9 cellular contexts compared by ENCODE assay signal in genomic region chr14:75995372-75996041, GRCh38. TPM values are rescaled to one million over a fixed set of nuclear protein-coding genes. Genes with fewer than 3 reads are reported as not detected.
DNase-seq lines count a peak whose midpoint lies in the region; ATAC-seq, FAIRE-seq and TF ChIP-seq lines count a peak whose summit lies in the region.
"Had no signal": no experiment of that assay in that cellular context is flagged by ENCODE, and none has a peak within 500 bp of the region (broad histone marks: within the 10 kb centered on the region; RNA-seq: fewer than 3 reads in every experiment).

No MANE protein-coding gene starts in this region.

- no peak overlapping the region for H2AK5ac ChIP-seq in trophoblast cell (ENCODE audit: low read length)

- H3K4me3 ChIP-seq in cardiac fibroblast (replicated peaks in 1 of 2; ENCODE audit: low read depth in 2 of 2, low read length in 2 of 2) (no peak overlapping the region), right cardiac atrium (ENCODE audit: low read length) (no peak overlapping the region), trophoblast cell (ENCODE audit: low read depth, low read length) (no peak overlapping the region)

- peaks cover 6 to 7% of the 10 kb centered on the region in 2 experiments for H3K36me3 ChIP-seq in trophoblast cell (ENCODE audit: control insufficient read depth in 1 of 2, insufficient read depth in 2 of 2, low read length in 2 of 2)

- no peak overlapping the region for H2BK120ac ChIP-seq in trophoblast cell (ENCODE audit: insufficient read depth, low read length, poor library complexity)

- DNase-seq in cardiac fibroblast (ENCODE audit: low read depth in 2 of 2): peak; percentile 48 to 90
- DNase-seq in right cardiac atrium: peak; percentile 81 to 89 (median 87)
- DNase-seq in trophoblast cell: peak; percentile 83 to 93
- DNase-seq in urothelium cell line (ENCODE audit: low spot score): no peak
- DNase-seq in glutamatergic neuron: no peak
- DNase-seq in effector CD8-positive, alpha-beta T cell (lab: John Stamatoyannopoulos, UW): no peak

- ATAC-seq in right cardiac atrium (peak; percentile 90), HG03439 (IDR thresholded peaks at IDR 0.05; ENCODE audit: unreplicated experiment) (no peak)

- H4K91ac ChIP-seq in trophoblast cell (ENCODE audit: low read depth, low read length): no peak overlapping the region

- no peak overlapping the region for H3K4me2 ChIP-seq in trophoblast cell (ENCODE audit: low read length)

- no peak overlapping the region for H2BK5ac ChIP-seq in trophoblast cell (ENCODE audit: low read depth, low read length, poor library complexity)

- TF ChIP-seq CTCF in cardiac fibroblast (IDR thresholded peaks at IDR 0.05; ENCODE audit: low read depth, low read length): no peak
- TF ChIP-seq CTCF in glutamatergic neuron (IDR thresholded peaks at IDR 0.05; ENCODE audit: partially characterized antibody, unreplicated experiment): no peak

- WGBS in right cardiac atrium: 33% methylated on average over 17 of the region's 17 CpGs
- no CpG with 5 or more reads among the region's 17 CpGs for WGBS in trophoblast cell (ENCODE audit: extremely low coverage, insufficient coverage, insufficient read length)

- peak; percentile 46 for FAIRE-seq in urothelium cell line (lab: Jason Lieb, UNC)
- FAIRE-seq: endothelial cell of umbilical vein, keratinocyte had no signal

- H4K8ac ChIP-seq in trophoblast cell (ENCODE audit: low read depth, low read length): no peak overlapping the region

- no peak overlapping the region for H3K23ac ChIP-seq in trophoblast cell (ENCODE audit: low read length)

- no peak overlapping the region for H3K18ac ChIP-seq in trophoblast cell (ENCODE audit: low read length)

- no peaks in the 10 kb centered on the region for H3K4me1 Mint-ChIP-seq in glutamatergic neuron (ENCODE audit: low read depth, unreplicated experiment)

- no peaks in the 10 kb centered on the region for H3K9me3 ChIP-seq in right cardiac atrium (ENCODE audit: control insufficient read depth, low read length)
- no peaks in the 10 kb centered on the region for H3K9me3 ChIP-seq in trophoblast cell (ENCODE audit: insufficient read depth, low read depth, low read length)

- no peak overlapping the region for H3K9ac ChIP-seq in trophoblast cell (ENCODE audit: low read length)

- H4K12ac ChIP-seq in trophoblast cell (ENCODE audit: low read depth, low read length): no peak overlapping the region

- no peak overlapping the region for H3K14ac ChIP-seq in trophoblast cell (ENCODE audit: low read length)

- no peak overlapping the region for H2AFZ ChIP-seq in trophoblast cell (ENCODE audit: insufficient read depth, low read length, poor library complexity)

- H2BK12ac ChIP-seq in trophoblast cell (ENCODE audit: low read length): no peak overlapping the region

- H3K27ac ChIP-seq in right cardiac atrium (ENCODE audit: low read length) (peak overlapping the region; percentile 99), trophoblast cell (ENCODE audit: low read depth, low read length) (no peak overlapping the region)

- H3K79me2 ChIP-seq in trophoblast cell (ENCODE audit: control insufficient read depth, insufficient read depth, low read length, poor library complexity): no peaks in the 10 kb centered on the region

- no peaks in the 10 kb centered on the region for H3K9me3 Mint-ChIP-seq in glutamatergic neuron (ENCODE audit: unreplicated experiment)

- H3K27ac Mint-ChIP-seq in glutamatergic neuron (ENCODE audit: unreplicated experiment): no peak overlapping the region

- H3K27me3 Mint-ChIP-seq in glutamatergic neuron (ENCODE audit: unreplicated experiment): no peaks in the 10 kb centered on the region

- H3K27me3 ChIP-seq in right cardiac atrium (ENCODE audit: control insufficient read depth, insufficient read depth): no peaks in the 10 kb centered on the region
- H3K27me3 ChIP-seq in trophoblast cell (ENCODE audit: insufficient read depth, low read length): no peaks in the 10 kb centered on the region

- H3K4me3 Mint-ChIP-seq in glutamatergic neuron (ENCODE audit: unreplicated experiment): no peak overlapping the region

- no peak overlapping the region for H3K4ac ChIP-seq in trophoblast cell (ENCODE audit: low read depth, low read length)

- no peaks in the 10 kb centered on the region for H3K79me1 ChIP-seq in trophoblast cell (ENCODE audit: low read length)

- H3K4me1 ChIP-seq in right cardiac atrium (ENCODE audit: control insufficient read depth, insufficient read depth, low read length) (no peaks in the 10 kb centered on the region), trophoblast cell (ENCODE audit: control insufficient read depth in 1 of 2, insufficient read depth in 2 of 2, low read length in 2 of 2) (no peaks in the 10 kb centered on the region)

- intact Hi-C loops in right cardiac atrium (cut with DNase I): no loop called here

- no peaks in the 10 kb centered on the region for H3K36me3 Mint-ChIP-seq in glutamatergic neuron (ENCODE audit: unreplicated experiment)

RNA-seq across cellular contexts. Expression of gene IFT43, which starts 9.9 kb away (rescaled TPM):
- total RNA-seq in right cardiac atrium (10 to 100 TPM; 46.1 to 76.2 (median 59.1) TPM), glutamatergic neuron (ENCODE audit: unreplicated experiment) (30.2 TPM)
- 58.5 TPM for polyA plus RNA-seq in right cardiac atrium
- polyA plus RNA-seq in trophoblast cell (2013): 15.6 and 16.7 TPM in 2 replicates

RNA-seq across cellular contexts. Expression of gene TGFB3, which starts 13.7 kb away (rescaled TPM):
- total RNA-seq in right cardiac atrium (10 to 100 TPM; 33.3 to 76.3 (median 38.7) TPM), glutamatergic neuron (ENCODE audit: unreplicated experiment) (55.7 TPM)
- 18.0 TPM for polyA plus RNA-seq in right cardiac atrium
- polyA plus RNA-seq in trophoblast cell (2013): 8.7 and 12.2 TPM in 2 replicates

Comparison
In these comparisons a context has a peak if more than half of its experiments do, and no peak if none do; other contexts are left out.
1. DNase-seq: peak in cardiac fibroblast (2 of 2), right cardiac atrium (3 of 3) and trophoblast cell (2 of 2); none in urothelium cell line (single experiment), glutamatergic neuron (single experiment) and effector CD8-positive, alpha-beta T cell (single experiment).